In the genomic region with DNA sequence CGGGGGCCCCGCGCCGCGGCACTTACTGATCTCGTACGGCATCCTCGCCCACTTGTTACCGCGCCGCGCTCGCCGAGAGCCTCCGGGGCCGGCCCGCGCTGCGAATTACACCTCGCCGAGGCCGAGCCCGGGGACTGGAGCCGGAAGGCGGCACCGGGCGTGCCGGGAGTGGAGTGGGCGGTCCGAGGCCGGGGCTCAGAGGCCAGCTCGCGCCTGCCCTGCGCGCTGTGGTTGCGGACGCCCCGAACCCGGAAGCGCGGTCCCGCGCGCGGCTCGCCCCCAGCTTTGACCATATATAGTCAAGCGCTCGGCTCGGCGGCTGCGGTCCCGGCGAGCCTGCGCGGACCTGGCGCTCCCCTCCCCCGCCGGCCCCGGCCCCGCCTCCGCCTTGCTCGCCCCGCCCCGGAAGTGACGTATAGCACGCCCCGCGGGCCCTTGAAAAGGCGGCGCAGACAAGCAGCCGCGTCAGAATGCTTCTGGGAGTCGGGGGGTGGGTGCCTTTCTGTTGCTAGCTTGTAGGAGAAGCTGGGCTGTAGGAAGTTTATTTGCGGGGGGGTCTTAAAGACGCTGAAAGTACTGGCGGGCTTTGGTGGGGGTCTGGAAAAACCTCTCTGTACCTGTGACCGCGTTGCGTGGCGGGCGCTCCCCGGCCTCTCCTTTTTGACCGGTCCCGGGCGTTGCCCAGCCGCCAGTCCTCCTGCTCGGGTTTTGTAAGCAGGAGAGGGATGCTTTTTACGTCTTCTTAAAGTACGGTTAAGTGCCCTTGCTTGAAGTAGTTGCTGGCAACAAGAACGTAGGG, we compare ENCODE assay signal across 1 cellular context.
TF ChIP-seq lines count a peak whose summit lies in the region.

A gene with protein sequence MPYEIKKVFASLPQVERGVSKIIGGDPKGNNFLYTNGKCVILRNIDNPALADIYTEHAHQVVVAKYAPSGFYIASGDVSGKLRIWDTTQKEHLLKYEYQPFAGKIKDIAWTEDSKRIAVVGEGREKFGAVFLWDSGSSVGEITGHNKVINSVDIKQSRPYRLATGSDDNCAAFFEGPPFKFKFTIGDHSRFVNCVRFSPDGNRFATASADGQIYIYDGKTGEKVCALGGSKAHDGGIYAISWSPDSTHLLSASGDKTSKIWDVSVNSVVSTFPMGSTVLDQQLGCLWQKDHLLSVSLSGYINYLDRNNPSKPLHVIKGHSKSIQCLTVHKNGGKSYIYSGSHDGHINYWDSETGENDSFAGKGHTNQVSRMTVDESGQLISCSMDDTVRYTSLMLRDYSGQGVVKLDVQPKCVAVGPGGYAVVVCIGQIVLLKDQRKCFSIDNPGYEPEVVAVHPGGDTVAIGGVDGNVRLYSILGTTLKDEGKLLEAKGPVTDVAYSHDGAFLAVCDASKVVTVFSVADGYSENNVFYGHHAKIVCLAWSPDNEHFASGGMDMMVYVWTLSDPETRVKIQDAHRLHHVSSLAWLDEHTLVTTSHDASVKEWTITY (minus strand): TSS at position 175 of the 799 bp plus-strand sequence. CDS start 133 bp downstream, at position 42.

TF ChIP-seq in K562, 482 proteins besides CTCF, POLR2A, EP300 and RAD21 (continued from another document and continues in another):
- TF ChIP-seq, protein P1, sequence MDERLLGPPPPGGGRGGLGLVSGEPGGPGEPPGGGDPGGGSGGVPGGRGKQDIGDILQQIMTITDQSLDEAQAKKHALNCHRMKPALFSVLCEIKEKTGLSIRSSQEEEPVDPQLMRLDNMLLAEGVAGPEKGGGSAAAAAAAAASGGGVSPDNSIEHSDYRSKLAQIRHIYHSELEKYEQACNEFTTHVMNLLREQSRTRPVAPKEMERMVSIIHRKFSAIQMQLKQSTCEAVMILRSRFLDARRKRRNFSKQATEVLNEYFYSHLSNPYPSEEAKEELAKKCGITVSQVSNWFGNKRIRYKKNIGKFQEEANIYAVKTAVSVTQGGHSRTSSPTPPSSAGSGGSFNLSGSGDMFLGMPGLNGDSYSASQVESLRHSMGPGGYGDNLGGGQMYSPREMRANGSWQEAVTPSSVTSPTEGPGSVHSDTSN (CRISPR knock-in tag; IDR thresholded peaks at IDR 0.05; ENCODE audit: low read depth): no peak
- TF ChIP-seq, protein P1 (tag; conservative IDR thresholded peaks at IDR 0.05; ENCODE audit: low read depth): no peak
- no peak for TF ChIP-seq ZBTB33 (CRISPR knock-in tag; IDR thresholded peaks at IDR 0.05)
- TF ChIP-seq MCM3 (IDR thresholded peaks at IDR 0.05): no peak
- TF ChIP-seq DPF2 (IDR thresholded peaks at IDR 0.05): no peak
- TF ChIP-seq ZEB2 (IDR thresholded peaks at IDR 0.05): no peak
- TF ChIP-seq ZNF354B (CRISPR knock-in tag; IDR thresholded peaks at IDR 0.05): no peak
- no peak for TF ChIP-seq SPI1 (IDR thresholded peaks at IDR 0.05; ENCODE audit: borderline replicate concordance, low read depth, low read length)
- TF ChIP-seq UBTF (IDR thresholded peaks at IDR 0.05; ENCODE audit: borderline replicate concordance in 1 of 2, low read depth in 2 of 2, low read length in 2 of 2): no peak
- TF ChIP-seq KDM4B (IDR thresholded peaks at IDR 0.05; ENCODE audit: borderline replicate concordance in 2 of 2, low read depth in 1 of 2): no peak
- TF ChIP-seq ZNF766 (CRISPR knock-in tag; conservative IDR thresholded peaks at IDR 0.05): peak; percentile 81; the same call in 1 of the 2 replicates
- peak; percentile 97 for TF ChIP-seq SMAD1 (IDR thresholded peaks at IDR 0.05; ENCODE audit: low read depth, low read length, partially characterized antibody)
- no peak for TF ChIP-seq PTTG1 (tag; IDR thresholded peaks at IDR 0.05; ENCODE audit: low read depth)
- no peak for TF ChIP-seq ETS2 (tag; IDR thresholded peaks at IDR 0.05; ENCODE audit: borderline replicate concordance, poor library complexity, severe bottlenecking)
- no peak for TF ChIP-seq NUFIP1 (IDR thresholded peaks at IDR 0.05; ENCODE audit: partially characterized antibody)
- TF ChIP-seq TAF7 (tag; IDR thresholded peaks at IDR 0.05): peak; percentile 90
- TF ChIP-seq NR4A1 (CRISPR knock-in tag; IDR thresholded peaks at IDR 0.05): no peak; the same call in 1 of the 2 replicates
- no peak for TF ChIP-seq NR4A1 (tag; IDR thresholded peaks at IDR 0.05)
- TF ChIP-seq HMG20B (CRISPR knock-in tag; IDR thresholded peaks at IDR 0.05): no peak
- TF ChIP-seq MYC (IDR thresholded peaks at IDR 0.05; ENCODE audit: low read depth, low read length): peak; percentile 77
- TF ChIP-seq MYC (CRISPR knock-in tag; IDR thresholded peaks at IDR 0.05; ENCODE audit: borderline replicate concordance, low read depth): peak; percentile 54; the same call in 1 of the 2 replicates
- TF ChIP-seq TCF3 (CRISPR knock-in tag; IDR thresholded peaks at IDR 0.05): no peak
- TF ChIP-seq RB1 (IDR thresholded peaks at IDR 0.05; ENCODE audit: low read depth): peak; percentile 65
- TF ChIP-seq SRSF1 (IDR thresholded peaks at IDR 0.05; ENCODE audit: low read depth, low read length): no peak
- no peak for TF ChIP-seq SMAD2 (IDR thresholded peaks at IDR 0.05; ENCODE audit: low read depth, low read length)
- no peak for TF ChIP-seq CEBPZ (IDR thresholded peaks at IDR 0.05; ENCODE audit: borderline replicate concordance, low read depth, low read length)
- TF ChIP-seq RHOXF2B (CRISPR knock-in tag; conservative IDR thresholded peaks at IDR 0.05): no peak
- no peak for TF ChIP-seq ZNF23 (CRISPR knock-in tag; IDR thresholded peaks at IDR 0.05)
- peak; percentile 62; the same call in 1 of the 2 replicates for TF ChIP-seq NBN (IDR thresholded peaks at IDR 0.05; ENCODE audit: low read depth)
- TF ChIP-seq C11orf30 (IDR thresholded peaks at IDR 0.05; ENCODE audit: low read depth): no peak
- peak; percentile 76; the same call in 1 of the 2 replicates for TF ChIP-seq KLF10 (CRISPR knock-in tag; IDR thresholded peaks at IDR 0.05)
- TF ChIP-seq CHD1 (IDR thresholded peaks at IDR 0.05; ENCODE audit: low read length): peak; percentile 92
- TF ChIP-seq ZNF609 (CRISPR knock-in tag; IDR thresholded peaks at IDR 0.05; ENCODE audit: borderline replicate concordance): no peak
- TF ChIP-seq SIN3B (IDR thresholded peaks at IDR 0.05; ENCODE audit: low read depth): no peak
- peak in 1 of 2 experiments; percentile 27; a peak in 1 of 4 replicates for TF ChIP-seq HDAC1 (IDR thresholded peaks at IDR 0.05)
- peak; percentile 93 for TF ChIP-seq CREM (IDR thresholded peaks at IDR 0.05; ENCODE audit: low read depth)
- TF ChIP-seq ZNF79 (CRISPR knock-in tag; IDR thresholded peaks at IDR 0.05; ENCODE audit: low read depth): no peak
- TF ChIP-seq JUNB (CRISPR knock-in tag; conservative IDR thresholded peaks at IDR 0.05): no peak
- peak; percentile 68; the same call in 1 of the 2 replicates for TF ChIP-seq EP400 (IDR thresholded peaks at IDR 0.05)
- no peak for TF ChIP-seq CAMTA2 (CRISPR knock-in tag; conservative IDR thresholded peaks at IDR 0.05)
- TF ChIP-seq PML (IDR thresholded peaks at IDR 0.05; ENCODE audit: low read length): peak; percentile 95
- TF ChIP-seq, protein P2, sequence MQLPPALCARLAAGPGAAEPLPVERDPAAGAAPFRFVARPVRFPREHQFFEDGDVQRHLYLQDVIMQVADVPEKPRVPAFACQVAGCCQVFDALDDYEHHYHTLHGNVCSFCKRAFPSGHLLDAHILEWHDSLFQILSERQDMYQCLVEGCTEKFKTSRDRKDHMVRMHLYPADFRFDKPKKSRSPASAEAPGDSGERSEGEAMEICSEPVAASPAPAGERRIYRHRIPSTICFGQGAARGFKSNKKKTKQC (CRISPR knock-in tag; IDR thresholded peaks at IDR 0.05): no peak
- TF ChIP-seq MAFF (IDR thresholded peaks at IDR 0.05; ENCODE audit: low read length): no peak
- no peak for TF ChIP-seq NCOA4 (IDR thresholded peaks at IDR 0.05; ENCODE audit: partially characterized antibody)
- TF ChIP-seq TGIF2 (CRISPR knock-in tag; IDR thresholded peaks at IDR 0.05): no peak
- no peak for TF ChIP-seq SNRNP70 (optimal IDR thresholded peaks at IDR 0.05; ENCODE audit: low read depth, low read length)
- peak; percentile 78 for TF ChIP-seq CCNT2 (IDR thresholded peaks at IDR 0.05; ENCODE audit: borderline replicate concordance, extremely low read depth, insufficient read length, low read depth, low read length)
